In the genomic region with DNA sequence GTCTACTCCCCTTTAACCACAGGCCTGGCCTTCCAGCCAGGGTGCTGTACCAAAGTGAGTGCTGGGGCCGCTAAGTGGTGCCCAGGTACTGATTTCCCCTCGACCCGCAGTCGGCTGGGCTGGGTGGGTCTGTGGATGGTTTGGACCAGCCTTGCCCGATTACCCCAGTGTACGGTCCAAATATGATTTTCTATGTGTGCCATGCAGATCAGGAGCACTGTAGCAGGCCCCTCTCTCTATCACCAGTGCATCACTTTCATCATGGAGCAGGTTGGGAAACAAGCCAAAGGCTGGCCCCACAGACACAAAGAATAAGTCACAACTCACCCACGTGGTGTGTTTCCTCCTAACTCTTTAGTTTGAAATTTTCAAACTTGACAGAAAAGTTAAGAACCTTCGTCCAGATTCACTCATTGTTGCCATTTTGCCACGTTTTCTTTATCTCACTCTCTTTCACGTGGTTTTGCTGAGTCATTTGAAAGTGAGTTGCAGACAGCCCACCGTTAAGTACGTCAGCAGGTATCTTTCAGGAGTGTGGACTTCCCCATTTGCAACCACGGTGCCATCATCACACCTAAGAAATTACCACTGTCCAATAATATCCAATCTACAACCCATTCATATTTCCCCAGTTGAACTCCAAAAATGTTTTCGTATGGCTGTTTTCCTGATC, we compare ENCODE assay signal across 9 cellular contexts. TPM values are rescaled to one million over a fixed set of nuclear protein-coding genes. Genes with fewer than 3 reads are reported as not detected.
DNase-seq lines count a peak whose midpoint lies in the region; ATAC-seq lines count a peak whose summit lies in the region.
"Had no signal": no experiment of that assay in that cellular context is flagged by ENCODE, and none has a peak within 500 bp of the region (broad histone marks: within the 10 kb centered on the region; RNA-seq: fewer than 3 reads in every experiment).

No MANE protein-coding gene starts in this region.

- H3K27me3 Mint-ChIP-seq in activated CD4-positive, alpha-beta T cell treated with anti-CD3 and anti-CD28 coated beads, Interleukin-2, amount 10 ng/mL, durations not matched to agents 24 days and 14 days = no peaks in the 10 kb centered on the region

- peak overlapping the region; percentile 48 for H3K4me3 Mint-ChIP-seq in activated CD4-positive, alpha-beta T cell treated with anti-CD3 and anti-CD28 coated beads, Interleukin-2, amount 10 ng/mL, durations not matched to agents 24 days and 14 days

- no peaks in the 10 kb centered on the region for H3K27me3 ChIP-seq in thymus (ENCODE audit: control insufficient read depth, insufficient read depth)

- peak overlapping the region; percentile 79 for H3K27ac Mint-ChIP-seq in activated CD4-positive, alpha-beta T cell treated with anti-CD3 and anti-CD28 coated beads, Interleukin-2, amount 10 ng/mL, durations not matched to agents 24 days and 14 days

- DNase-seq in activated CD4-positive, alpha-beta T cell treated with anti-CD3 and anti-CD28 coated beads, Interleukin-2, amount 10 ng/mL, durations not matched to agents 24 days and 14 days = peak; percentile 80
- DNase-seq in hepatic stellate cell (ENCODE audit: low spot score) (peak; percentile 29), NCI-H510A (lab: John Stamatoyannopoulos, UW) (no peak), KG1 (lab: John Stamatoyannopoulos, UW) (no peak), RKO (ENCODE audit: low spot score) (no peak)

- H3K36me3 ChIP-seq in thymus (ENCODE audit: control insufficient read depth, insufficient read depth) = no peaks in the 10 kb centered on the region

- no peaks in the 10 kb centered on the region for H3K9me3 Mint-ChIP-seq in activated CD4-positive, alpha-beta T cell treated with anti-CD3 and anti-CD28 coated beads, Interleukin-2, amount 10 ng/mL, durations not matched to agents 24 days and 14 days

- no peaks in the 10 kb centered on the region for H3K36me3 Mint-ChIP-seq in activated CD4-positive, alpha-beta T cell treated with anti-CD3 and anti-CD28 coated beads, Interleukin-2, amount 10 ng/mL, durations not matched to agents 24 days and 14 days (ENCODE audit: low read depth)

- peaks cover 15% of the 10 kb centered on the region for H3K4me1 ChIP-seq in thymus (ENCODE audit: control insufficient read depth, insufficient read depth, low read length)

- intact Hi-C loops in activated CD4-positive, alpha-beta T cell treated with anti-CD3 and anti-CD28 coated beads, Interleukin-2, amount 10 ng/mL, durations not matched to agents 24 days and 14 days (cut with micrococcal nuclease) = loop anchor here (1.0 to 2.0 kb wide), 3 partner anchors 21 to 37 kb away; a partner anchor contains a TSS

- 59% methylated on average over 14 of the region's 14 CpGs for WGBS in thymus

- ATAC-seq in GM18907 (IDR thresholded peaks at IDR 0.05; ENCODE audit: unreplicated experiment) (peak; percentile 60), HG02870 (IDR thresholded peaks at IDR 0.05; ENCODE audit: unreplicated experiment) (peak; percentile 79)
- ATAC-seq: mucosa of descending colon had no signal

- no peaks in the 10 kb centered on the region for H3K9me3 ChIP-seq in thymus (ENCODE audit: control insufficient read depth)
- H3K9me3 ChIP-seq: mucosa of descending colon had no signal

- H3K27ac ChIP-seq in thymus (ENCODE audit: low read depth) = peak overlapping the region; percentile 20

- peaks cover 65% of the 10 kb centered on the region for H3K4me1 Mint-ChIP-seq in activated CD4-positive, alpha-beta T cell treated with anti-CD3 and anti-CD28 coated beads, Interleukin-2, amount 10 ng/mL, durations not matched to agents 24 days and 14 days

- no peak overlapping the region for H3K4me3 ChIP-seq in thymus (ENCODE audit: low read length)
- H3K4me3 ChIP-seq: mucosa of descending colon had no signal

RNA-seq across cellular contexts. Expression of a gene that starts 37.0 kb away (rescaled TPM):
- 28.3 and 29.3 TPM in 2 replicates for total RNA-seq in activated CD4-positive, alpha-beta T cell treated with anti-CD3 and anti-CD28 coated beads, Interleukin-2, amount 10 ng/mL, durations not matched to agents 24 days and 14 days
- 21.9 TPM for polyA plus RNA-seq in thymus

Comparison
In these comparisons a context has a peak if more than half of its experiments do, and no peak if none do; other contexts are left out.
1. DNase-seq: peak in activated CD4-positive, alpha-beta T cell treated with anti-CD3 and anti-CD28 coated beads, Interleukin-2, amount 10 ng/mL, durations not matched to agents 24 days and 14 days (single experiment) and hepatic stellate cell (single experiment); none in NCI-H510A (single experiment), KG1 (single experiment) and RKO (single experiment).